1 cellular context compared by ENCODE assay signal in genomic region chrX:16076834-16077233, GRCh38.
TF ChIP-seq lines count a peak whose summit lies in the region.

No MANE protein-coding gene starts in this region.

TF ChIP-seq in A549, 52 proteins besides CTCF, POLR2A, EP300 and RAD21 (continued from another document):
- TF ChIP-seq, protein P1, sequence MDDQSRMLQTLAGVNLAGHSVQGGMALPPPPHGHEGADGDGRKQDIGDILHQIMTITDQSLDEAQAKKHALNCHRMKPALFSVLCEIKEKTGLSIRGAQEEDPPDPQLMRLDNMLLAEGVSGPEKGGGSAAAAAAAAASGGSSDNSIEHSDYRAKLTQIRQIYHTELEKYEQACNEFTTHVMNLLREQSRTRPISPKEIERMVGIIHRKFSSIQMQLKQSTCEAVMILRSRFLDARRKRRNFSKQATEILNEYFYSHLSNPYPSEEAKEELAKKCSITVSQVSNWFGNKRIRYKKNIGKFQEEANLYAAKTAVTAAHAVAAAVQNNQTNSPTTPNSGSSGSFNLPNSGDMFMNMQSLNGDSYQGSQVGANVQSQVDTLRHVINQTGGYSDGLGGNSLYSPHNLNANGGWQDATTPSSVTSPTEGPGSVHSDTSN (IDR thresholded peaks at IDR 0.05), result no peak
- TF ChIP-seq EHF (CRISPR knock-in tag; IDR thresholded peaks at IDR 0.05) (no peak), FOSL2 (IDR thresholded peaks at IDR 0.05) (no peak), FOSL2 (CRISPR knock-in tag; IDR thresholded peaks at IDR 0.05) (no peak), REST (IDR thresholded peaks at IDR 0.05) (no peak)
